Comparison of ENCODE assay signal across 20 cellular contexts in genomic region chr16:5621826-5622225, GRCh38.
"Had no signal": no experiment of that assay in that cellular context is flagged by ENCODE, and none has a peak within 500 bp of the region (broad histone marks: within the 10 kb centered on the region; RNA-seq: fewer than 3 reads in every experiment).

No MANE protein-coding gene starts in this region.

- H3K4me3 Mint-ChIP-seq: dendritic cell treated with granulocyte-macrophage colony-stimulating factor and Interleukin-4, amounts not matched to agents 40 ng/mL and 50 ng/mL, for 4 days; natural killer cell; neural crest cell; stimulated activated effector memory CD8-positive, alpha-beta T cell treated with anti-CD3 and anti-CD28 coated beads, Interleukin-12 subunit alpha, Interleukin-12 subunit beta, amount 100 ng/mL, for 72 hours had no signal

- H3K4me1 ChIP-seq: esophagus squamous epithelium, testis, tibial nerve, upper lobe of right lung, vagina had no signal

- DNase-seq: esophagus squamous epithelium; foreskin melanocyte; head of caudate nucleus; hippocampal formation; mucosa of descending colon; natural killer cell; ovary; right cardiac atrium; stimulated activated CD4-positive, alpha-beta T cell treated with anti-CD3 and anti-CD28 coated beads, Interleukin-4, amount 100 ng/mL, for 1 hour; stimulated activated CD8-positive, alpha-beta memory T cell treated with anti-CD3 and anti-CD28 coated beads, Interleukin-4, amount 100 ng/mL, for 48 hours; stimulated activated naive CD8-positive, alpha-beta T cell treated with anti-CD3 and anti-CD28 coated beads, Interleukin-15, Interleukin-2, amounts not matched to agents 100 U/mL and 50 U/mL, for 24 hours; testis; upper lobe of right lung had no signal

- H3K36me3 ChIP-seq: esophagus squamous epithelium, ovary, tibial nerve, upper lobe of right lung, vagina had no signal

- H3K27ac ChIP-seq: esophagus squamous epithelium, ovary, testis, tibial nerve, upper lobe of right lung, vagina had no signal

- ATAC-seq: left lobe of liver; mucosa of descending colon; natural killer cell; stimulated activated effector memory CD8-positive, alpha-beta T cell treated with anti-CD3 and anti-CD28 coated beads, Interleukin-12 subunit alpha, Interleukin-12 subunit beta, amount 100 ng/mL, for 72 hours; stimulated activated naive CD8-positive, alpha-beta T cell treated with anti-CD3 and anti-CD28 coated beads, Interleukin-15, Interleukin-2, amounts not matched to agents 100 U/mL and 50 U/mL, for 24 hours had no signal

- H3K4me3 ChIP-seq: esophagus squamous epithelium, mucosa of descending colon, ovary, smooth muscle cell, testis, tibial nerve, upper lobe of right lung, vagina had no signal

- H3K27me3 ChIP-seq: ovary, testis, tibial nerve, vagina had no signal

- H3K9me3 ChIP-seq: esophagus squamous epithelium, mucosa of descending colon, ovary, testis, upper lobe of right lung, vagina had no signal

- H3K4me1 Mint-ChIP-seq: neural crest cell; stimulated activated effector memory CD8-positive, alpha-beta T cell treated with anti-CD3 and anti-CD28 coated beads, Interleukin-12 subunit alpha, Interleukin-12 subunit beta, amount 100 ng/mL, for 72 hours had no signal

- H3K27ac Mint-ChIP-seq: dendritic cell treated with granulocyte-macrophage colony-stimulating factor and Interleukin-4, amounts not matched to agents 40 ng/mL and 50 ng/mL, for 4 days; natural killer cell; stimulated activated effector memory CD8-positive, alpha-beta T cell treated with anti-CD3 and anti-CD28 coated beads, Interleukin-12 subunit alpha, Interleukin-12 subunit beta, amount 100 ng/mL, for 72 hours had no signal

- H3K36me3 Mint-ChIP-seq: natural killer cell; stimulated activated effector memory CD8-positive, alpha-beta T cell treated with anti-CD3 and anti-CD28 coated beads, Interleukin-12 subunit alpha, Interleukin-12 subunit beta, amount 100 ng/mL, for 72 hours had no signal
